Comparison of ENCODE assay signal across 22 cellular contexts in genomic region chr9:130466537-130467217, GRCh38.
"Had no signal": no experiment of that assay in that cellular context is flagged by ENCODE, and none has a peak within 500 bp of the region (broad histone marks: within the 10 kb centered on the region; RNA-seq: fewer than 3 reads in every experiment).

No MANE protein-coding gene starts in this region.

- H3K27ac Mint-ChIP-seq: activated CD4-positive, alpha-beta T cell treated with anti-CD3 and anti-CD28 coated beads, Interleukin-2, amount 10 ng/mL, durations not matched to agents 7 days and 5 days; activated CD8-positive, alpha-beta T cell treated with anti-CD3 and anti-CD28 coated beads, Interleukin-2, amount 10 ng/mL, durations not matched to agents 7 days and 5 days; activated naive CD8-positive, alpha-beta T cell treated with anti-CD3 and anti-CD28 coated beads, Interleukin-2, amount 10 ng/mL, durations not matched to agents 7 days and 5 days; activated T-cell treated with anti-CD3 and anti-CD28 coated beads, Interleukin-2, amount 50 U/mL, for 24 hours; activated T-helper 2 cell treated with anti-CD3 and anti-CD28 coated beads, Interferon-gamma antibody, Interleukin-2, Interleukin-4, amounts not matched to agents 10 μg/mL and 5 μg/mL and 100 μg/mL, durations not matched to agents 14 hours and 24 hours and 36 hours; nephron; stimulated activated naive CD8-positive, alpha-beta T cell treated with anti-CD3 and anti-CD28 coated beads, Interleukin-15, Interleukin-2, amounts not matched to agents 100 ng/mL and 50 ng/mL, for 24 hours had no signal

- ATAC-seq: activated CD4-positive, CD25-positive, alpha-beta regulatory T cell treated with anti-CD3 and anti-CD28 coated beads, Interleukin-2, amount 50 U/mL, for 24 hours; activated CD8-positive, alpha-beta T cell treated with anti-CD3 and anti-CD28 coated beads, Interleukin-2, amount 10 ng/mL, durations not matched to agents 7 days and 5 days; body of pancreas; left cardiac atrium; psoas muscle had no signal

- H3K27me3 ChIP-seq: body of pancreas, hepatocyte, ovary, vagina had no signal

- H3K4me1 Mint-ChIP-seq: activated CD4-positive, alpha-beta T cell treated with anti-CD3 and anti-CD28 coated beads, Interleukin-2, amount 10 ng/mL, durations not matched to agents 7 days and 5 days; activated naive CD8-positive, alpha-beta T cell treated with anti-CD3 and anti-CD28 coated beads, Interleukin-2, amount 10 ng/mL, durations not matched to agents 7 days and 5 days had no signal

- H3K9me3 Mint-ChIP-seq: activated CD4-positive, alpha-beta T cell treated with anti-CD3 and anti-CD28 coated beads, Interleukin-2, amount 10 ng/mL, durations not matched to agents 7 days and 5 days; activated naive CD8-positive, alpha-beta T cell treated with anti-CD3 and anti-CD28 coated beads, Interleukin-2, amount 10 ng/mL, durations not matched to agents 7 days and 5 days; activated T-cell treated with anti-CD3 and anti-CD28 coated beads, Interleukin-2, amount 50 U/mL, for 24 hours; activated T-helper 2 cell treated with anti-CD3 and anti-CD28 coated beads, Interferon-gamma antibody, Interleukin-2, Interleukin-4, amounts not matched to agents 10 μg/mL and 5 μg/mL and 100 μg/mL, durations not matched to agents 14 hours and 24 hours and 36 hours; nephron; stimulated activated naive CD8-positive, alpha-beta T cell treated with anti-CD3 and anti-CD28 coated beads, Interleukin-15, Interleukin-2, amounts not matched to agents 100 ng/mL and 50 ng/mL, for 24 hours had no signal

- H3K36me3 Mint-ChIP-seq: activated naive CD8-positive, alpha-beta T cell treated with anti-CD3 and anti-CD28 coated beads, Interleukin-2, amount 10 ng/mL, durations not matched to agents 7 days and 5 days had no signal

- DNase-seq: activated CD4-positive, alpha-beta T cell treated with anti-CD3 and anti-CD28 coated beads, Interleukin-2, amount 10 ng/mL, durations not matched to agents 7 days and 5 days; activated CD8-positive, alpha-beta T cell treated with anti-CD3 and anti-CD28 coated beads, Interleukin-2, amount 10 ng/mL, durations not matched to agents 7 days and 5 days; activated naive CD4-positive, alpha-beta T cell treated with Interleukin-2 at 50 U/mL for 16 hours; activated naive CD8-positive, alpha-beta T cell treated with anti-CD3 and anti-CD28 coated beads, Interleukin-2, amount 10 ng/mL, durations not matched to agents 7 days and 5 days; activated T-cell treated with anti-CD3 and anti-CD28 coated beads, Interleukin-2, amount 50 U/mL, for 24 hours; dermis blood vessel endothelial cell; effector memory CD4-positive, alpha-beta T cell; foreskin fibroblast; left cardiac atrium; midbrain; ovary; psoas muscle; transverse colon had no signal

- H3K4me1 ChIP-seq: body of pancreas, psoas muscle, suprapubic skin, transverse colon, vagina had no signal

- H3K36me3 ChIP-seq: ovary, transverse colon had no signal

- H3K4me3 ChIP-seq: body of pancreas, hepatocyte, ovary, psoas muscle, skin epidermis, suprapubic skin, transverse colon, vagina had no signal

- H3K27ac ChIP-seq: body of pancreas, hepatocyte, ovary, psoas muscle, skin epidermis, suprapubic skin, transverse colon, vagina had no signal

- H3K4me3 Mint-ChIP-seq: activated CD4-positive, alpha-beta T cell treated with anti-CD3 and anti-CD28 coated beads, Interleukin-2, amount 10 ng/mL, durations not matched to agents 7 days and 5 days; activated CD8-positive, alpha-beta T cell treated with anti-CD3 and anti-CD28 coated beads, Interleukin-2, amount 10 ng/mL, durations not matched to agents 7 days and 5 days; activated naive CD8-positive, alpha-beta T cell treated with anti-CD3 and anti-CD28 coated beads, Interleukin-2, amount 10 ng/mL, durations not matched to agents 7 days and 5 days; activated T-cell treated with anti-CD3 and anti-CD28 coated beads, Interleukin-2, amount 50 U/mL, for 24 hours; stimulated activated naive CD8-positive, alpha-beta T cell treated with anti-CD3 and anti-CD28 coated beads, Interleukin-15, Interleukin-2, amounts not matched to agents 100 ng/mL and 50 ng/mL, for 24 hours had no signal

- H3K9me3 ChIP-seq: body of pancreas, ovary, psoas muscle, suprapubic skin, transverse colon, vagina had no signal
